Comparison of ENCODE assay signal across 14 cellular contexts in the genomic region with DNA sequence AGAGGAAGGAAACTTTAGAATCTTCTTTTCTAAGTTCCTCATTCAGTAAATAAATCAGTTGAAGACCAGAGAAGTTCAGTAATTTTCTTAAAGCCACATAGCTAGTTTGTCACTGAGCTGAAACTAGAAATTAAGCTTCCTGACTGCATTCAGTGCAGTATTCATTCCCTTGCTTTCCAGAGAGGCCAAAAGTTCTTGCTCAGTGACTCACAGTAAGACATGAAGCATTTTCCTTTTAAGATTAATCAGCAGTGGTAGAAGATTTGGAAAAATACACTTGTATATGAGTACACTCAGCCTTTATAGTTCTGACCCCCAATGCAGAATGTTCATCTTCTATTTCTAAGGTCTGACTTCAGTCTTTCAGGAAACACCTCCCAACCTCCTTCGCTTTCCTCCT.
A peak's percentile ranks its signal among the peaks of the same experiment; 100 is the strongest.
DNase-seq lines count a peak whose midpoint lies in the region; ATAC-seq, FAIRE-seq and TF ChIP-seq lines count a peak whose summit lies in the region.
"Had no signal": no experiment of that assay in that cellular context is flagged by ENCODE, and none has a peak within 500 bp of the region (broad histone marks: within the 10 kb centered on the region; RNA-seq: fewer than 3 reads in every experiment).

No MANE protein-coding gene starts in this region.

- no peaks in the 10 kb centered on the region for H3K36me3 ChIP-seq in keratinocyte (ENCODE audit: control insufficient read depth in 2 of 2, extremely low read depth in 1 of 2, insufficient read depth in 2 of 2, low read length in 2 of 2)
- H3K36me3 ChIP-seq: heart right ventricle had no signal

- H2AFZ ChIP-seq in keratinocyte (ENCODE audit: control insufficient read depth, low read length): no peak overlapping the region
- H2AFZ ChIP-seq: GM23338 had no signal

- no peak overlapping the region for H3K9ac ChIP-seq in keratinocyte (ENCODE audit: control insufficient read depth, extremely low read depth, insufficient read depth, low read length)

- peak overlapping the region; percentile 33 for H3K27ac Mint-ChIP-seq in activated T-helper 2 cell treated with anti-CD3 and anti-CD28 coated beads, Interferon-gamma antibody, Interleukin-2, Interleukin-4, amounts not matched to agents 10 μg/mL and 5 μg/mL and 100 μg/mL, durations not matched to agents 14 hours and 24 hours and 36 hours
- H3K27ac Mint-ChIP-seq: GM23338 had no signal

- H3K9me3 Mint-ChIP-seq in activated T-helper 2 cell treated with anti-CD3 and anti-CD28 coated beads, Interferon-gamma antibody, Interleukin-2, Interleukin-4, amounts not matched to agents 10 μg/mL and 5 μg/mL and 100 μg/mL, durations not matched to agents 14 hours and 24 hours and 36 hours: no peaks in the 10 kb centered on the region
- H3K9me3 Mint-ChIP-seq: GM23338 had no signal

- H3K36me3 Mint-ChIP-seq in activated T-helper 2 cell treated with anti-CD3 and anti-CD28 coated beads, Interferon-gamma antibody, Interleukin-2, Interleukin-4, amounts not matched to agents 10 μg/mL and 5 μg/mL and 100 μg/mL, durations not matched to agents 14 hours and 24 hours and 36 hours (ENCODE audit: low read depth): peaks cover 5% of the 10 kb centered on the region

- peaks cover 7% of the 10 kb centered on the region for H3K27me3 ChIP-seq in keratinocyte (ENCODE audit: control insufficient read depth, extremely low read depth, insufficient read depth, low read length)
- H3K27me3 ChIP-seq: heart right ventricle had no signal

- H3K9me1 ChIP-seq in keratinocyte (ENCODE audit: control insufficient read depth, extremely low read depth, insufficient read depth, low read length): no peaks in the 10 kb centered on the region

- intact Hi-C loops in activated T-helper 2 cell treated with anti-CD3 and anti-CD28 coated beads, Interferon-gamma antibody, Interleukin-2, Interleukin-4, amounts not matched to agents 10 μg/mL and 5 μg/mL and 100 μg/mL, durations not matched to agents 14 hours and 24 hours and 36 hours (cut with micrococcal nuclease): no loop called here

- no peak overlapping the region for H3K4me2 ChIP-seq in keratinocyte (ENCODE audit: control insufficient read depth, extremely low read depth, insufficient read depth, low read depth, low read length)
- H3K4me2 ChIP-seq: GM23338 had no signal

- H4K20me1 ChIP-seq in keratinocyte (ENCODE audit: control insufficient read depth, extremely low read depth, insufficient read depth, low read length): no peaks in the 10 kb centered on the region

- no peak overlapping the region for H3K27ac ChIP-seq in keratinocyte (ENCODE audit: control insufficient read depth, insufficient read depth, low read length)

- dilution Hi-C loops in keratinocyte (cut with MboI; ENCODE audit: extremely low pct_ligation_motif_present, low sequenced_read_pairs): no loop called here

- no peak overlapping the region for H3K4me3 ChIP-seq in keratinocyte (ENCODE audit: control insufficient read depth in 2 of 3, extremely low read depth in 1 of 3, insufficient read depth in 2 of 3, low read depth in 1 of 3, low read length in 3 of 3)
- H3K4me3 ChIP-seq: GM23338, heart right ventricle had no signal

- no peaks in the 10 kb centered on the region for H3K79me2 ChIP-seq in keratinocyte (ENCODE audit: control insufficient read depth, insufficient read depth, low read length)

- H3K4me3 Mint-ChIP-seq in activated T-helper 2 cell treated with anti-CD3 and anti-CD28 coated beads, Interferon-gamma antibody, Interleukin-2, Interleukin-4, amounts not matched to agents 10 μg/mL and 5 μg/mL and 100 μg/mL, durations not matched to agents 14 hours and 24 hours and 36 hours (ENCODE audit: low read depth): no peak overlapping the region
- H3K4me3 Mint-ChIP-seq: GM23338 had no signal

- TF ChIP-seq CTCF in keratinocyte (optimal IDR thresholded peaks at IDR 0.05 in 1 of 3, IDR thresholded peaks at IDR 0.05 in 1 of 3, conservative IDR thresholded peaks at IDR 0.05 in 1 of 3; ENCODE audit: extremely low read depth in 1 of 3, insufficient read depth in 2 of 3, low read length in 3 of 3): no peak

- ATAC-seq in HG03439 (IDR thresholded peaks at IDR 0.05; ENCODE audit: unreplicated experiment): no peak
- ATAC-seq: GM23338 had no signal

- no peaks in the 10 kb centered on the region for H3K4me1 ChIP-seq in keratinocyte (ENCODE audit: control insufficient read depth, extremely low read depth, insufficient read depth, low read length)

- DNase-seq in AG08395 (ENCODE audit: low spot score) (peak; percentile 53), HS-27A (ENCODE audit: low read depth) (peak; percentile 26), keratinocyte (ENCODE audit: low read depth, low spot score) (no peak), urothelium cell line (ENCODE audit: low spot score) (no peak), 8988T (no peak)
- DNase-seq in activated T-helper 2 cell treated with anti-CD3 and anti-CD28 coated beads, Interferon-gamma antibody, Interleukin-2, Interleukin-4, amounts not matched to agents 10 μg/mL and 5 μg/mL and 100 μg/mL, durations not matched to agents 14 hours and 24 hours and 36 hours (ENCODE audit: low spot score): no peak
- no peak for DNase-seq in activated CD8-positive, alpha-beta memory T cell treated with anti-CD3 and anti-CD28 coated beads, Interleukin-2, amount 50 U/mL, for 48 hours
- DNase-seq: activated CD4-positive, alpha-beta T cell treated with anti-CD3 and anti-CD28 coated beads for 1 hour; heart right ventricle; NCI-H1436 treated with DMSO at 0.1 percent for 48 hours; OCI-M1; stimulated activated CD4-positive, alpha-beta T cell treated with anti-CD3 and anti-CD28 coated beads, Interleukin-15, amount 100 ng/mL, for 24 hours had no signal

- H3K4me1 Mint-ChIP-seq in activated T-helper 2 cell treated with anti-CD3 and anti-CD28 coated beads, Interferon-gamma antibody, Interleukin-2, Interleukin-4, amounts not matched to agents 10 μg/mL and 5 μg/mL and 100 μg/mL, durations not matched to agents 14 hours and 24 hours and 36 hours (ENCODE audit: low read depth): peaks cover 14% of the 10 kb centered on the region
- H3K4me1 Mint-ChIP-seq: GM23338 had no signal

- no peaks in the 10 kb centered on the region for H3K9me3 ChIP-seq in keratinocyte (ENCODE audit: control insufficient read depth, low read depth, low read length)

- H3K27me3 Mint-ChIP-seq in activated T-helper 2 cell treated with anti-CD3 and anti-CD28 coated beads, Interferon-gamma antibody, Interleukin-2, Interleukin-4, amounts not matched to agents 10 μg/mL and 5 μg/mL and 100 μg/mL, durations not matched to agents 14 hours and 24 hours and 36 hours (ENCODE audit: low read depth): peaks cover 17% of the 10 kb centered on the region

- FAIRE-seq in keratinocyte (lab: Jason Lieb, UNC) (peak; percentile 5), urothelium cell line (lab: Jason Lieb, UNC) (no peak)

Comparison
In these comparisons a context has a peak if more than half of its experiments do, and no peak if none do; other contexts are left out.
1. DNase-seq: peak in AG08395 (single experiment) and HS-27A (single experiment); none in activated T-helper 2 cell treated with anti-CD3 and anti-CD28 coated beads, Interferon-gamma antibody, Interleukin-2, Interleukin-4, amounts not matched to agents 10 μg/mL and 5 μg/mL and 100 μg/mL, durations not matched to agents 14 hours and 24 hours and 36 hours (single experiment), keratinocyte (single experiment), urothelium cell line (single experiment), activated CD8-positive, alpha-beta memory T cell treated with anti-CD3 and anti-CD28 coated beads, Interleukin-2, amount 50 U/mL, for 48 hours (single experiment) and 8988T (single experiment).